In genomic region chr2:9951522-9952285, GRCh38 we compare ENCODE assay signal across 8 cellular contexts. TPM values are rescaled to one million over a fixed set of nuclear protein-coding genes. Genes with fewer than 3 reads are reported as not detected.
DNase-seq lines count a peak whose midpoint lies in the region; ATAC-seq and TF ChIP-seq lines count a peak whose summit lies in the region.

Gene GRHL1, plus strand, starts transcription at chr2:9951693. Its CDS starts 141 bp downstream, at chr2:9951834.

- no peaks in the 10 kb centered on the region for H3K9me3 ChIP-seq in aorta (ENCODE audit: control insufficient read depth, low read length)

- intact Hi-C loops in aorta (cut with DNase I), result loop anchor here in 1 of 2 donors (5.0 kb wide), 1 partner anchor 109 kb away; the partner anchor contains the start of gene TAF1B

- H3K4me1 ChIP-seq in rectal smooth muscle tissue (ENCODE audit: control insufficient read depth, insufficient read depth, low read length) (no peaks in the 10 kb centered on the region), aorta (ENCODE audit: control insufficient read depth in 1 of 2, insufficient read depth in 2 of 2, low read length in 2 of 2) (no peaks in the 10 kb centered on the region)

- H3K27me3 ChIP-seq in rectal smooth muscle tissue (ENCODE audit: control insufficient read depth, insufficient read depth, low read length), result peaks cover 3% of the 10 kb centered on the region
- no peaks in the 10 kb centered on the region for H3K27me3 ChIP-seq in aorta (ENCODE audit: control insufficient read depth in 1 of 2, insufficient read depth in 2 of 2, low read length in 1 of 2)

- no peak within 1 kb of the TSS for H3K27ac ChIP-seq in rectal smooth muscle tissue (ENCODE audit: low read depth, low read length)
- no peak within 1 kb of the TSS for H3K27ac ChIP-seq in aorta (ENCODE audit: low read depth in 1 of 2, low read length in 2 of 2)

- TF ChIP-seq CTCF in astrocyte of the cerebellum (IDR thresholded peaks at IDR 0.05; ENCODE audit: low read depth, low read length, missing control alignments), result no peak

- H3K9ac ChIP-seq in rectal smooth muscle tissue (ENCODE audit: low read length), result peak within 1 kb of the TSS; percentile 21

- in situ Hi-C loops in astrocyte of the cerebellum (cut with HindIII; ENCODE audit: low sequenced_read_pairs), result no loop called here

- DNase-seq in NCI-H187 treated with DMSO at 0.1 percent for 48 hours (lab: John Stamatoyannopoulos, UW), result peak; percentile 51
- peak; percentile 84 for DNase-seq in T-helper 22 cell (ENCODE audit: low read depth)
- DNase-seq in astrocyte of the cerebellum (ENCODE audit: low read depth), result peak; percentile 64
- peak; percentile 99 for DNase-seq in hepatic stellate cell (ENCODE audit: low spot score)
- peak; percentile 95 to 97 for DNase-seq in aorta

- H3K4me3 ChIP-seq in astrocyte of the cerebellum (ENCODE audit: low read depth, low read length), result peak within 1 kb of the TSS; percentile 47
- peak within 1 kb of the TSS; percentile 72 for H3K4me3 ChIP-seq in rectal smooth muscle tissue (ENCODE audit: low read length)
- peak within 1 kb of the TSS; percentile 62 to 91 for H3K4me3 ChIP-seq in aorta (ENCODE audit: low read length in 2 of 2)

- ATAC-seq in GM18502 (IDR thresholded peaks at IDR 0.05; ENCODE audit: poor library complexity, unreplicated experiment) (peak; percentile 96), HG02973 (IDR thresholded peaks at IDR 0.05; ENCODE audit: unreplicated experiment) (peak; percentile 94), aorta (ENCODE audit: low FRiP score) (peak; percentile 97)

- WGBS in aorta, 2 donors, result 1% methylated on average over 69 to 111 of the region's 111 CpGs

- H3K36me3 ChIP-seq in rectal smooth muscle tissue (ENCODE audit: control insufficient read depth, insufficient read depth, low read length) (no peaks in the 10 kb centered on the region), aorta (ENCODE audit: control insufficient read depth in 1 of 2, insufficient read depth in 2 of 2, low read length in 1 of 2) (no peaks in the 10 kb centered on the region)

RNA-seq across cellular contexts. Expression of gene GRHL1, which starts in this region (rescaled TPM):
- 1 to 10 TPM; 1.6 to 2.5 TPM for total RNA-seq in aorta
- polyA plus RNA-seq in aorta, result under 1 TPM; 0.15 to 0.25 TPM
